8 cellular contexts compared by ENCODE assay signal in genomic region chr20:53949319-53949839, GRCh38.
DNase-seq lines count a peak whose midpoint lies in the region; ATAC-seq and TF ChIP-seq lines count a peak whose summit lies in the region.

No MANE protein-coding gene starts in this region.

- H3K27me3 Mint-ChIP-seq in activated naive CD4-positive, alpha-beta T cell treated with anti-CD3 and anti-CD28 coated beads for 36 hours (ENCODE audit: low read depth), result no peaks in the 10 kb centered on the region
- no peaks in the 10 kb centered on the region for H3K27me3 Mint-ChIP-seq in endodermal cell (ENCODE audit: insufficient read depth)

- H3K9me3 Mint-ChIP-seq in activated naive CD4-positive, alpha-beta T cell treated with anti-CD3 and anti-CD28 coated beads for 36 hours, result peaks cover 5% of the 10 kb centered on the region
- H3K9me3 Mint-ChIP-seq in endodermal cell, result peaks cover 10% of the 10 kb centered on the region

- CTCF ChIA-PET in activated naive CD4-positive, alpha-beta T cell treated with anti-CD3 and anti-CD28 coated beads for 36 hours (lab: Charles Lee), result interaction anchor here (0.9 to 1.9 kb wide), 4 partner anchors 9 to 112 kb away, joined by 4 to 12 read pairs (median 4); no protein-coding TSS in a partner anchor

- H3K36me3 Mint-ChIP-seq in activated naive CD4-positive, alpha-beta T cell treated with anti-CD3 and anti-CD28 coated beads for 36 hours (ENCODE audit: low read depth), result no peaks in the 10 kb centered on the region
- peaks cover 2% of the 10 kb centered on the region for H3K36me3 Mint-ChIP-seq in endodermal cell (ENCODE audit: low read depth)

- in situ Hi-C loops in SK-MEL-5 (cut with HindIII; ENCODE audit: low pct_unique_long_range_greater_than_20kb, low sequenced_read_pairs), result no loop called here

- peak; percentile 87 for ATAC-seq in GM18870 (IDR thresholded peaks at IDR 0.05; ENCODE audit: unreplicated experiment)
- ATAC-seq in HG03066 (IDR thresholded peaks at IDR 0.05; ENCODE audit: low read depth, unreplicated experiment), result peak; percentile 84

- H3K27ac Mint-ChIP-seq in activated naive CD4-positive, alpha-beta T cell treated with anti-CD3 and anti-CD28 coated beads for 36 hours, result peak overlapping the region; percentile 89
- H3K27ac Mint-ChIP-seq in endodermal cell, result no peak overlapping the region

- DNase-seq in SK-MEL-5 (ENCODE audit: low read depth, low spot score) (peak; percentile 19), kidney tubule cell (ENCODE audit: low spot score) (peak; percentile 80), colonic mucosa (no peak), endodermal cell (no peak)
- DNase-seq in activated naive CD4-positive, alpha-beta T cell treated with anti-CD3 and anti-CD28 coated beads for 36 hours, result peak; percentile 91
- peak; percentile 58 to 61 for DNase-seq in stimulated activated CD8-positive, alpha-beta memory T cell treated with anti-CD3 and anti-CD28 coated beads, Interleukin-2, amount 100 ng/mL, for 1 hour (ENCODE audit: low read depth in 2 of 2)

- WGBS in endodermal cell (ENCODE audit: insufficient coverage in 1 of 2, insufficient read length in 1 of 2), 2 experiments, result 63 to 82% methylated on average over 7 to 10 of the region's 10 CpGs

- H3K27me3 ChIP-seq in colonic mucosa (no peaks in the 10 kb centered on the region), endodermal cell (ENCODE audit: control insufficient read depth, insufficient read depth, low read length, poor library complexity, severe bottlenecking) (no peaks in the 10 kb centered on the region)

- H3K27ac ChIP-seq in colonic mucosa (no peak overlapping the region), endodermal cell (ENCODE audit: low read depth, low read length) (no peak overlapping the region)

- H3K9ac ChIP-seq in colonic mucosa (ENCODE audit: low read depth in 2 of 2, low read length in 2 of 2), result no peak overlapping the region
- H3K9ac ChIP-seq in endodermal cell (ENCODE audit: extremely low read depth, low read length, poor library complexity, severe bottlenecking), result no peak overlapping the region

- H3K9me3 ChIP-seq in colonic mucosa (no peaks in the 10 kb centered on the region), endodermal cell (ENCODE audit: control insufficient read depth, low read length) (peaks cover 10% of the 10 kb centered on the region)

- no peaks in the 10 kb centered on the region for H3K36me3 ChIP-seq in colonic mucosa
- no peaks in the 10 kb centered on the region for H3K36me3 ChIP-seq in endodermal cell (ENCODE audit: control insufficient read depth, insufficient read depth, low read length)

- no peak for TF ChIP-seq CTCF in colonic mucosa (IDR thresholded peaks at IDR 0.05)
- no peak for TF ChIP-seq CTCF in endodermal cell (conservative IDR thresholded peaks at IDR 0.05)

- H3K4me3 ChIP-seq in colonic mucosa (no peak overlapping the region), endodermal cell (ENCODE audit: low read length) (no peak overlapping the region)

- peaks cover 29% of the 10 kb centered on the region for H3K4me1 Mint-ChIP-seq in activated naive CD4-positive, alpha-beta T cell treated with anti-CD3 and anti-CD28 coated beads for 36 hours (ENCODE audit: low read depth)
- peaks cover 8% of the 10 kb centered on the region for H3K4me1 Mint-ChIP-seq in endodermal cell

- H3K4me3 Mint-ChIP-seq in activated naive CD4-positive, alpha-beta T cell treated with anti-CD3 and anti-CD28 coated beads for 36 hours, result peak overlapping the region; percentile 61
- no peak overlapping the region for H3K4me3 Mint-ChIP-seq in endodermal cell

- H3K4me1 ChIP-seq in colonic mucosa (no peaks in the 10 kb centered on the region), endodermal cell (ENCODE audit: control insufficient read depth, insufficient read depth, low read length) (no peaks in the 10 kb centered on the region)

- intact Hi-C loops in activated naive CD4-positive, alpha-beta T cell treated with anti-CD3 and anti-CD28 coated beads for 36 hours (cut with micrococcal nuclease), result loop anchor here (1.0 to 10.0 kb wide), 7 partner anchors 15 to 1545 kb away; no protein-coding TSS in a partner anchor
- intact Hi-C loops in colonic mucosa (cut with DNase I), result loop anchor here (5.0 kb wide), 1 partner anchor 527 kb away; no protein-coding TSS in a partner anchor

Comparison
In these comparisons a context has a peak if more than half of its experiments do, and no peak if none do; other contexts are left out.
1. DNase-seq: peak in SK-MEL-5 (single experiment), activated naive CD4-positive, alpha-beta T cell treated with anti-CD3 and anti-CD28 coated beads for 36 hours (single experiment), kidney tubule cell (single experiment) and stimulated activated CD8-positive, alpha-beta memory T cell treated with anti-CD3 and anti-CD28 coated beads, Interleukin-2, amount 100 ng/mL, for 1 hour (2 of 2); none in colonic mucosa (single experiment) and endodermal cell (single experiment).